21 cellular contexts compared by ENCODE assay signal in genomic region chr2:178485356-178485755, GRCh38.
"Had no signal": no experiment of that assay in that cellular context is flagged by ENCODE, and none has a peak within 500 bp of the region (broad histone marks: within the 10 kb centered on the region; RNA-seq: fewer than 3 reads in every experiment).

No MANE protein-coding gene starts in this region.

- H3K27me3 Mint-ChIP-seq: memory B cell; stimulated activated memory B cell treated with anti-CD40 and anti-IgM and Interleukin-4, amounts not matched to agents 10 μg/mL and 1 μg/mL and 100 μg/mL, for 72 hours; stimulated activated naive CD8-positive, alpha-beta T cell treated with anti-CD3 and anti-CD28 coated beads, Interleukin-15, Interleukin-2, amounts not matched to agents 100 ng/mL and 50 ng/mL, for 24 hours had no signal

- DNase-seq: cortex of kidney; effector CD8-positive, alpha-beta T cell; foreskin melanocyte; kidney; lower lobe of right lung; natural killer cell; spleen; stimulated activated CD4-positive, alpha-beta T cell treated with anti-CD3 and anti-CD28 coated beads, Interleukin-15, amount 100 ng/mL, for 24 hours; stimulated activated CD4-positive, alpha-beta T cell treated with anti-CD3 and anti-CD28 coated beads, Interleukin-1b, Interleukin-23, amount 100 ng/mL, for 48 hours; stimulated activated CD4-positive, alpha-beta T cell treated with anti-CD3 and anti-CD28 coated beads, Interleukin-4, amount 100 ng/mL, for 24 hours; transverse colon had no signal

- H3K9me3 Mint-ChIP-seq: memory B cell; natural killer cell; neural crest cell; stimulated activated memory B cell treated with anti-CD40 and anti-IgM and Interleukin-4, amounts not matched to agents 10 μg/mL and 1 μg/mL and 100 μg/mL, for 72 hours; stimulated activated naive CD8-positive, alpha-beta T cell treated with anti-CD3 and anti-CD28 coated beads, Interleukin-15, Interleukin-2, amounts not matched to agents 100 ng/mL and 50 ng/mL, for 24 hours had no signal

- H3K4me3 ChIP-seq: hepatocyte, lower lobe of right lung, spleen, transverse colon had no signal

- H3K27ac Mint-ChIP-seq: stimulated activated memory B cell treated with anti-CD40 and anti-IgM and Interleukin-4, amounts not matched to agents 10 μg/mL and 1 μg/mL and 100 μg/mL, for 72 hours; stimulated activated naive CD8-positive, alpha-beta T cell treated with anti-CD3 and anti-CD28 coated beads, Interleukin-15, Interleukin-2, amounts not matched to agents 100 ng/mL and 50 ng/mL, for 24 hours had no signal

- H3K4me3 Mint-ChIP-seq: memory B cell; mesothelial cell of epicardium; natural killer cell; neural crest cell; stimulated activated memory B cell treated with anti-CD40 and anti-IgM and Interleukin-4, amounts not matched to agents 10 μg/mL and 1 μg/mL and 100 μg/mL, for 72 hours; stimulated activated naive CD8-positive, alpha-beta T cell treated with anti-CD3 and anti-CD28 coated beads, Interleukin-15, Interleukin-2, amounts not matched to agents 100 ng/mL and 50 ng/mL, for 24 hours had no signal

- ATAC-seq: left cardiac atrium; lower lobe of right lung; natural killer cell; sciatic nerve; stimulated activated memory B cell treated with anti-CD40 and anti-IgM and Interleukin-4, amounts not matched to agents 10 μg/mL and 1 μg/mL and 100 μg/mL, for 72 hours had no signal

- H3K9me3 ChIP-seq: left ventricle myocardium inferior, lower lobe of right lung, spleen, transverse colon had no signal

- H3K27me3 ChIP-seq: dorsolateral prefrontal cortex, hepatocyte, spleen, transverse colon had no signal

- H3K27ac ChIP-seq: hepatocyte, left ventricle myocardium inferior, lower lobe of right lung, transverse colon had no signal
